In the genomic region with DNA sequence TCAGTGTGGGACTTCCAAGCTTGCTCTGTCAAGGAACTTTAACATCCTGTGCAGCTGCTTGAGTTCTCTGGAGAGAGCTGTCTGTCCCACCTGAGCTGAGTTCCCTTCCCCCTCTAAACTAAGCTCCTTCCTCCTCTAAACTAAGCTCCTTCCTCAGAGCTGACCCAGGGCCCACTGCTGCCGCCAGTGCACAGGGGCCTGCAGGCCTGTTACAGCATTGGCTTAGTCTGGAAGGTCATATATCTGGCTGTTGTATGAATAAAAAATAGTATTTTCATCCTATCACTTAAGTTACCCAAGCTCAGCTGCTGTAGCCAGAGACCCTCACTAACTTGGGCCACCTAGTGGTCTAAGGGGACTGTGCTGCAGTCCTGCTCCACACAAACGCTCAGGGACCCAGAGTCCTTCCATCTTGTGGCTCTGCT, we compare ENCODE assay signal across 9 cellular contexts.
DNase-seq lines count a peak whose midpoint lies in the region; ATAC-seq and TF ChIP-seq lines count a peak whose summit lies in the region.
"Had no signal": no experiment of that assay in that cellular context is flagged by ENCODE, and none has a peak within 500 bp of the region (broad histone marks: within the 10 kb centered on the region; RNA-seq: fewer than 3 reads in every experiment).

No MANE protein-coding gene starts in this region.

- no peak overlapping the region for H3K4me3 Mint-ChIP-seq in CD14-positive monocyte
- H3K4me3 Mint-ChIP-seq: T-helper 1 cell treated with Interleukin-12 subunit alpha and Interleukin-12 subunit beta and Interleukin-4 antibody, amounts not matched to agents 30 μg/mL and 1 μg/mL, for 36 hours had no signal

- H3K27me3 Mint-ChIP-seq in CD14-positive monocyte (ENCODE audit: low read depth in 3 of 3), result peaks cover 1 to 4% (median 3%) of the 10 kb centered on the region in 3 donors

- CTCF ChIA-PET in BJ (lab: Yijun Ruan, JAX), result interaction anchor here (1.0 to 2.9 kb wide), 9 partner anchors 8 to 865 kb away, joined by 3 to 15 read pairs (median 5); a partner anchor contains a TSS

- in situ Hi-C loops in astrocyte of the cerebellum (cut with HindIII; ENCODE audit: low sequenced_read_pairs), result no loop called here

- peak overlapping the region in 1 of 7 donors; percentile 13 for H3K27ac Mint-ChIP-seq in CD14-positive monocyte
- H3K27ac Mint-ChIP-seq: T-helper 1 cell treated with Interleukin-12 subunit alpha and Interleukin-12 subunit beta and Interleukin-4 antibody, amounts not matched to agents 30 μg/mL and 1 μg/mL, for 36 hours had no signal

- DNase-seq in BJ (ENCODE audit: low read depth) (no peak), HuH-7 (ENCODE audit: low spot score) (peak; percentile 49), astrocyte of the cerebellum (ENCODE audit: low read depth) (no peak), lung microvascular endothelial cell (ENCODE audit: low read depth in 2 of 2) (peak; percentile 9 to 47), CD14-positive monocyte (ENCODE audit: low spot score) (no peak), HK-2 (ENCODE audit: unreplicated experiment) (no peak), hippocampal formation (lab: John Stamatoyannopoulos, UW) (no peak)

- POLR2A ChIA-PET in BJ (lab: Charles Lee), result no interaction called here

- H3K9me3 Mint-ChIP-seq in CD14-positive monocyte, result no peaks in the 10 kb centered on the region
- H3K9me3 Mint-ChIP-seq: T-helper 1 cell treated with Interleukin-12 subunit alpha and Interleukin-12 subunit beta and Interleukin-4 antibody, amounts not matched to agents 30 μg/mL and 1 μg/mL, for 36 hours had no signal

- H3K4me3 ChIP-seq in BJ (ENCODE audit: low read depth, low read length), result no peak overlapping the region
- H3K4me3 ChIP-seq in astrocyte of the cerebellum (ENCODE audit: low read depth, low read length), result no peak overlapping the region

- intact Hi-C loops in CD14-positive monocyte (cut with micrococcal nuclease), result no loop called here

- H3K36me3 ChIP-seq in BJ (ENCODE audit: control insufficient read depth, insufficient read depth, low read length), result no peaks in the 10 kb centered on the region

- no peak for ATAC-seq in HG03354 (IDR thresholded peaks at IDR 0.05; ENCODE audit: poor library complexity, severe bottlenecking, unreplicated experiment)

- no peaks in the 10 kb centered on the region for H3K36me3 Mint-ChIP-seq in CD14-positive monocyte

- H3K27me3 ChIP-seq in BJ (ENCODE audit: control insufficient read depth, insufficient read depth, low read length), result no peaks in the 10 kb centered on the region

- TF ChIP-seq CTCF in BJ (IDR thresholded peaks at IDR 0.05; ENCODE audit: insufficient read depth, low read depth, low read length) (peak; percentile 26; the same call in 1 of the 2 replicates), astrocyte of the cerebellum (IDR thresholded peaks at IDR 0.05; ENCODE audit: low read depth, low read length, missing control alignments) (peak; percentile 53), CD14-positive monocyte (IDR thresholded peaks at IDR 0.05) (no peak)

- H3K4me1 Mint-ChIP-seq in CD14-positive monocyte, result no peaks in the 10 kb centered on the region

Comparison
In these comparisons a context has a peak if more than half of its experiments do, and no peak if none do; other contexts are left out.
1. DNase-seq: peak in HuH-7 (single experiment) and lung microvascular endothelial cell (2 of 2); none in BJ (single experiment), astrocyte of the cerebellum (single experiment), CD14-positive monocyte (single experiment), HK-2 (single experiment) and hippocampal formation (0 of 2).